In genomic region chr12:47517122-47517521, GRCh38 we compare ENCODE assay signal across 27 cellular contexts.
"Had no signal": no experiment of that assay in that cellular context is flagged by ENCODE, and none has a peak within 500 bp of the region (broad histone marks: within the 10 kb centered on the region; RNA-seq: fewer than 3 reads in every experiment).

No MANE protein-coding gene starts in this region.

- H3K27ac ChIP-seq: stomach, suprapubic skin, testis, thoracic aorta, thyroid gland, tibial artery, tibial nerve, transverse colon, upper lobe of left lung, upper lobe of right lung, uterus, vagina had no signal

- H3K4me1 ChIP-seq: stomach, suprapubic skin, testis, thyroid gland, tibial artery, tibial nerve, transverse colon, upper lobe of left lung, upper lobe of right lung, uterus, vagina had no signal

- H3K27me3 ChIP-seq: stomach, suprapubic skin, testis, thyroid gland, tibial artery, tibial nerve, transverse colon, upper lobe of left lung, upper lobe of right lung, uterus, vagina had no signal

- DNase-seq: stimulated activated CD4-positive, alpha-beta T cell treated with anti-CD3 and anti-CD28 coated beads, Interleukin-2, amount 100 ng/mL, for 48 hours; stimulated activated CD4-positive, alpha-beta T cell treated with anti-CD3 and anti-CD28 coated beads, Interleukin-4, amount 100 ng/mL, for 1 hour; stimulated activated CD4-positive, alpha-beta T cell treated with anti-CD3 and anti-CD28 coated beads, Interleukin-4, amount 100 ng/mL, for 24 hours; stimulated activated CD4-positive, alpha-beta T cell treated with anti-CD3 and anti-CD28 coated beads, Interleukin-4, amount 100 ng/mL, for 4 hours; stimulated activated CD8-positive, alpha-beta memory T cell treated with anti-CD3 and anti-CD28 coated beads, Interleukin-4, amount 100 ng/mL, for 48 hours; stimulated activated naive B cell treated with anti-CD40 and anti-IgM and Interleukin-4, amounts not matched to agents 10 μg/mL and 1 μg/mL and 100 μg/mL, for 72 hours; stimulated activated naive CD4-positive, alpha-beta T cell; stimulated activated naive CD4-positive, alpha-beta T cell treated with Interleukin-2 at 50 U/mL for 16 hours; stimulated activated naive CD8-positive, alpha-beta T cell treated with anti-CD3 and anti-CD28 coated beads, Interleukin-15, amount 100 ng/mL, for 72 hours; stimulated activated naive CD8-positive, alpha-beta T cell treated with anti-CD3 and anti-CD28 coated beads, Interleukin-15, Interleukin-2, amounts not matched to agents 100 U/mL and 50 U/mL, for 24 hours; stomach; substantia nigra; testis; thyroid gland; tibial artery; transverse colon; trophoblast cell; upper lobe of left lung; upper lobe of right lung; uterus had no signal

- FAIRE-seq: urothelium cell line had no signal

- H3K9me3 ChIP-seq: suprapubic skin, testis, thoracic aorta, thyroid gland, transverse colon, upper lobe of right lung, uterus, vagina had no signal

- ATAC-seq: stimulated activated effector memory CD8-positive, alpha-beta T cell treated with anti-CD3 and anti-CD28 coated beads, Interleukin-12 subunit alpha, Interleukin-12 subunit beta, amount 100 ng/mL, for 72 hours; stimulated activated memory B cell treated with anti-CD40 and anti-IgM and Interleukin-4, amounts not matched to agents 10 μg/mL and 1 μg/mL and 100 μg/mL, for 72 hours; stimulated activated naive B cell treated with anti-CD40 and anti-IgM and Interleukin-4, amounts not matched to agents 10 μg/mL and 1 μg/mL and 100 μg/mL, for 72 hours; stimulated activated naive CD8-positive, alpha-beta T cell treated with anti-CD3 and anti-CD28 coated beads, Interleukin-15, amount 100 ng/mL, for 72 hours; stimulated activated naive CD8-positive, alpha-beta T cell treated with anti-CD3 and anti-CD28 coated beads, Interleukin-15, Interleukin-2, amounts not matched to agents 100 U/mL and 50 U/mL, for 24 hours; upper lobe of right lung had no signal

- H3K4me3 ChIP-seq: stomach, suprapubic skin, testis, thoracic aorta, thyroid gland, tibial artery, tibial nerve, transverse colon, upper lobe of left lung, upper lobe of right lung, uterus, vagina had no signal

- H3K36me3 ChIP-seq: stomach, suprapubic skin, thoracic aorta, thyroid gland, tibial artery, tibial nerve, transverse colon, upper lobe of left lung, upper lobe of right lung, uterus, vagina had no signal
